In the genomic region with DNA sequence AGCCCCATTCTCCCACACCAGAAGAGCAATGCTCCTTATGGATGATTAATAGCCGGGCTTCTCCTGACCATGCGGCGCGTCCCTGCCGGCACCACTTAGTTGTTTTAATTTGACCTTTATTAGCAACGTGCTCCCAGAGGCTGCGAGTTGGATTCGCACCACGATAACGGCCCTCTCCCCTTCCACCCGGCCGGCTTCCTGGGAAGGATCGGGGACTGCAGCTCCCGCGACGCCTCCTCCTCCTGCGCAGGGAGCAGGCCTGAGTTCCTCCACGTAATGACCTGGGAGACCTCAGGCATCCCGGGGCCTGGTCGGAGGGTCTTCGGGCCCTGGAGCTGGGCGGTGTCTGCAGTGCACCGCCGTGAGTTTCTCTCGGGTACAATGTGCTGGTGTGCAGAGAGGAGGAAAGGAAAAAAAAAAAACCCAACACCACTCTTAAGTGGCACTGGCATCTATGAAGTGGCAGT, we compare ENCODE assay signal across 8 cellular contexts.
DNase-seq lines count a peak whose midpoint lies in the region; ATAC-seq and TF ChIP-seq lines count a peak whose summit lies in the region.

No MANE protein-coding gene starts in this region.

- POLR2A ChIA-PET in IMR-90 (lab: Charles Lee; ENCODE audit: unreplicated experiment) = no interaction called here

- H3K79me2 ChIP-seq in DOHH2 (ENCODE audit: control insufficient read depth, low read length) = peaks cover 81% of the 10 kb centered on the region

- no peak for TF ChIP-seq RAD21 in IMR-90 (IDR thresholded peaks at IDR 0.05; ENCODE audit: low read length)

- H3K9me1 ChIP-seq in IMR-90 (ENCODE audit: insufficient read depth, low read length) = no peaks in the 10 kb centered on the region

- H3K4me2 ChIP-seq in DOHH2 (ENCODE audit: low read length) (peak overlapping the region; percentile 79), IMR-90 (ENCODE audit: low read depth, low read length) (peak overlapping the region; percentile 57; the same call in 1 of the 2 replicates), neuronal stem cell (ENCODE audit: insufficient read depth, low read length, poor library complexity, severe bottlenecking) (peak overlapping the region; percentile 79)

- H3F3A ChIP-seq in DOHH2 (ENCODE audit: control insufficient read depth, insufficient read depth) = peaks cover 38% of the 10 kb centered on the region

- H2BK20ac ChIP-seq in IMR-90 (ENCODE audit: low read depth, low read length) = no peak overlapping the region

- H3K4me3 ChIP-seq in DOHH2 (ENCODE audit: low read length) (peak overlapping the region; percentile 80), IMR-90 (ENCODE audit: insufficient read depth, low read depth, low read length) (no peak overlapping the region; the same call in 1 of the 2 replicates), ectodermal cell (ENCODE audit: insufficient read depth, low read depth, low read length) (peak overlapping the region; percentile 35), neuronal stem cell (ENCODE audit: low read length in 2 of 2) (peak overlapping the region; percentile 36 to 92)

- 8% methylated on average over 7 of the region's 25 CpGs; no CpG with 5 or more reads in 1 of the 2 experiments for WGBS in IMR-90 (ENCODE audit: extremely low coverage in 2 of 2, insufficient read length in 1 of 2), 2 experiments
- WGBS in ectodermal cell, 2 experiments = 1% methylated on average over 23 to 25 of the region's 25 CpGs
- no CpG with 5 or more reads among the region's 25 CpGs for whole genome bisulfite sequencing in neuronal stem cell (ENCODE audit: extremely low coverage in 2 of 2, insufficient read length in 2 of 2, insufficient replicate concordance in 1 of 2), 2 donors

- H4K8ac ChIP-seq in IMR-90 (ENCODE audit: low read depth in 2 of 2, low read length in 2 of 2) = no peak overlapping the region
- no peak overlapping the region for H4K8ac ChIP-seq in neuronal stem cell (ENCODE audit: low read depth, low read length)

- no peak for ATAC-seq in IMR-90 (ENCODE audit: low read depth)
- no peak for ATAC-seq in activated CD4-positive, CD25-positive, alpha-beta regulatory T cell treated with anti-CD3 and anti-CD28 coated beads, Interleukin-2, amount 50 U/mL, for 24 hours

- TF ChIP-seq CTCF in DOHH2 (IDR thresholded peaks at IDR 0.05; ENCODE audit: low read depth, low read length, poor library complexity, severe bottlenecking) (no peak), IMR-90 (conservative IDR thresholded peaks at IDR 0.05; ENCODE audit: low read depth, low read length) (no peak)

- no TSS peak for BruUV-seq in IMR-90 (replicated peaks; lab: Mats Ljungman, UMichigan)

- in situ Hi-C loops in IMR-90 (cut with MboI; ENCODE audit: low sequenced_read_pairs) = no loop called here

- H3K9me3 ChIP-seq in DOHH2 (ENCODE audit: control insufficient read depth, insufficient read depth, low read length) = no peaks in the 10 kb centered on the region
- peaks cover 8% of the 10 kb centered on the region; the same call in 1 of the 2 replicates for H3K9me3 ChIP-seq in IMR-90 (ENCODE audit: control insufficient read depth, insufficient read depth, low read length)
- no peaks in the 10 kb centered on the region for H3K9me3 ChIP-seq in ectodermal cell (ENCODE audit: control insufficient read depth, low read length)
- H3K9me3 ChIP-seq in neuronal stem cell (replicated peaks in 1 of 2; ENCODE audit: control insufficient read depth in 2 of 2, insufficient read depth in 1 of 2, low read depth in 1 of 2, low read length in 2 of 2) = peaks cover 6% of the 10 kb centered on the region in 2 donors

- H4K91ac ChIP-seq in IMR-90 (ENCODE audit: insufficient read depth, low read depth, low read length) = no peak overlapping the region
- no peak overlapping the region for H4K91ac ChIP-seq in neuronal stem cell (ENCODE audit: low read depth, low read length, poor library complexity)

- no peak overlapping the region for H2BK15ac ChIP-seq in IMR-90 (ENCODE audit: low read depth, low read length)
- no peak overlapping the region for H2BK15ac ChIP-seq in neuronal stem cell (ENCODE audit: low read length)

- intact Hi-C loops in IMR-90 (cut with micrococcal nuclease) = loop anchor here (10.0 kb wide), 1 partner anchor 454 kb away; no protein-coding TSS in a partner anchor

- no peak overlapping the region for H2AK9ac ChIP-seq in IMR-90 (replicated peaks; ENCODE audit: low read depth, low read length, poor library complexity)

- H3K27me3 ChIP-seq in DOHH2 (ENCODE audit: control insufficient read depth, low read length) (no peaks in the 10 kb centered on the region), IMR-90 (ENCODE audit: control insufficient read depth, insufficient read depth, low read length) (peaks cover 72% of the 10 kb centered on the region), ectodermal cell (ENCODE audit: control insufficient read depth, insufficient read depth, low read length, poor library complexity, severe bottlenecking) (peaks cover 83% of the 10 kb centered on the region), neuronal stem cell (ENCODE audit: control insufficient read depth in 3 of 3, insufficient read depth in 3 of 3, low read depth in 1 of 3, low read length in 3 of 3) (peaks cover 37 to 96% (median 61%) of the 10 kb centered on the region in 3 experiments)

- H3K4me1 ChIP-seq in DOHH2 (ENCODE audit: control insufficient read depth, low read length) (peaks cover 56% of the 10 kb centered on the region), IMR-90 (ENCODE audit: control insufficient read depth, insufficient read depth, low read length) (no peaks in the 10 kb centered on the region; the same call in 1 of the 2 replicates), ectodermal cell (ENCODE audit: control insufficient read depth, insufficient read depth, low read length) (peaks cover 14% of the 10 kb centered on the region), neuronal stem cell (ENCODE audit: control insufficient read depth in 2 of 2, insufficient read depth in 1 of 2, low read depth in 1 of 2, low read length in 2 of 2) (peaks cover 9 to 29% of the 10 kb centered on the region in 2 donors)

- H3K27ac ChIP-seq in DOHH2 (ENCODE audit: low read depth, low read length) (peak overlapping the region; percentile 81), IMR-90 (ENCODE audit: insufficient read depth, low read length) (no peak overlapping the region), ectodermal cell (ENCODE audit: insufficient read depth, low read depth, low read length, poor library complexity, severe bottlenecking) (no peak overlapping the region), neuronal stem cell (replicated peaks; ENCODE audit: low read length) (no peak overlapping the region)

- H3K23ac ChIP-seq in IMR-90 (ENCODE audit: low read depth, low read length) (no peak overlapping the region), neuronal stem cell (ENCODE audit: low read depth, low read length, poor library complexity) (peak overlapping the region; percentile 83)

- dilution Hi-C loops in IMR-90 (cut with HindIII; ENCODE audit: low sequenced_read_pairs, unreplicated experiment) = no loop called here

- H3K79me1 ChIP-seq in IMR-90 (ENCODE audit: low read depth in 1 of 2, low read length in 2 of 2) = no peaks in the 10 kb centered on the region
- no peaks in the 10 kb centered on the region for H3K79me1 ChIP-seq in neuronal stem cell (ENCODE audit: low read depth, low read length)

- no peak overlapping the region for H3K4ac ChIP-seq in IMR-90 (ENCODE audit: low read depth, low read length)
- H3K4ac ChIP-seq in neuronal stem cell (ENCODE audit: low read length) = no peak overlapping the region

- H3K56ac ChIP-seq in IMR-90 (ENCODE audit: extremely low read depth, insufficient read depth, low read length) = no peak overlapping the region

- H3K9ac ChIP-seq in IMR-90 (ENCODE audit: low read depth, low read length) (no peak overlapping the region), neuronal stem cell (ENCODE audit: low read depth, low read length, poor library complexity) (peak overlapping the region; percentile 5)

- no peak overlapping the region for H2BK5ac ChIP-seq in IMR-90 (ENCODE audit: low read depth, low read length, poor library complexity, severe bottlenecking)
- H2BK5ac ChIP-seq in neuronal stem cell (ENCODE audit: low read length) = peak overlapping the region; percentile 20

- H2AK5ac ChIP-seq in IMR-90 (ENCODE audit: low read depth, low read length) (no peak overlapping the region), neuronal stem cell (ENCODE audit: low read depth, low read length) (no peak overlapping the region)

- no peak overlapping the region for H2BK12ac ChIP-seq in neuronal stem cell (ENCODE audit: low read length)

- H3K9me2 ChIP-seq in DOHH2 (replicated peaks; ENCODE audit: control insufficient read depth, low read length) = no peaks in the 10 kb centered on the region

- H3K18ac ChIP-seq in IMR-90 (ENCODE audit: low read depth, low read length) (no peak overlapping the region), neuronal stem cell (ENCODE audit: low read length) (peak overlapping the region; percentile 93)

- no peak for TF ChIP-seq POLR2A in IMR-90 (IDR thresholded peaks at IDR 0.05; ENCODE audit: low read depth, low read length)

- H4K20me1 ChIP-seq in DOHH2 (ENCODE audit: control insufficient read depth, insufficient read depth, low read depth, low read length) = peaks cover 5% of the 10 kb centered on the region; the same call in 1 of the 2 replicates
- no peaks in the 10 kb centered on the region for H4K20me1 ChIP-seq in IMR-90 (ENCODE audit: insufficient read depth, low read length)

- H4K5ac ChIP-seq in IMR-90 (ENCODE audit: low read depth, low read length) = no peak overlapping the region

- DNase-seq in IMR-90 = no peak
- DNase-seq in neuronal stem cell (ENCODE audit: low spot score) = no peak
- DNase-seq in midbrain (lab: John Stamatoyannopoulos, UW) = no peak
- no peak for DNase-seq in SKM-1 (lab: John Stamatoyannopoulos, UW; ENCODE audit: unreplicated experiment)
- no peak for DNase-seq in DMS79 treated with DMSO at 0.1 percent for 48 hours (lab: John Stamatoyannopoulos, UW)

- H2BK120ac ChIP-seq in IMR-90 (ENCODE audit: low read depth, low read length) (no peak overlapping the region), neuronal stem cell (ENCODE audit: low read depth, low read length) (no peak overlapping the region)

- H3K36me3 ChIP-seq in DOHH2 (ENCODE audit: control insufficient read depth, low read length) (peaks cover 28% of the 10 kb centered on the region), IMR-90 (ENCODE audit: control insufficient read depth, insufficient read depth, low read length) (no peaks in the 10 kb centered on the region), ectodermal cell (ENCODE audit: control insufficient read depth, insufficient read depth, low read length) (no peaks in the 10 kb centered on the region), neuronal stem cell (replicated peaks in 1 of 2; ENCODE audit: control insufficient read depth in 2 of 2, insufficient read depth in 2 of 2, low read length in 2 of 2) (no peaks in the 10 kb centered on the region)

- H2AFZ ChIP-seq in IMR-90 (replicated peaks; ENCODE audit: low read length, poor library complexity) (peak overlapping the region; percentile 57), neuronal stem cell (ENCODE audit: low read length) (peak overlapping the region; percentile 93)

- H3K14ac ChIP-seq in IMR-90 (replicated peaks; ENCODE audit: low read depth, low read length) (no peak overlapping the region), neuronal stem cell (ENCODE audit: low read length) (no peak overlapping the region)

- CTCF ChIA-PET in IMR-90 (lab: Yijun Ruan, JAX) = no interaction called here

TF ChIP-seq in IMR-90, 13 proteins besides CTCF, POLR2A, EP300 and RAD21 (continues in another document):
- TF ChIP-seq RCOR1 (IDR thresholded peaks at IDR 0.05; ENCODE audit: insufficient replicate concordance, low read length) = no peak
